19 cellular contexts compared by ENCODE assay signal in the genomic region with DNA sequence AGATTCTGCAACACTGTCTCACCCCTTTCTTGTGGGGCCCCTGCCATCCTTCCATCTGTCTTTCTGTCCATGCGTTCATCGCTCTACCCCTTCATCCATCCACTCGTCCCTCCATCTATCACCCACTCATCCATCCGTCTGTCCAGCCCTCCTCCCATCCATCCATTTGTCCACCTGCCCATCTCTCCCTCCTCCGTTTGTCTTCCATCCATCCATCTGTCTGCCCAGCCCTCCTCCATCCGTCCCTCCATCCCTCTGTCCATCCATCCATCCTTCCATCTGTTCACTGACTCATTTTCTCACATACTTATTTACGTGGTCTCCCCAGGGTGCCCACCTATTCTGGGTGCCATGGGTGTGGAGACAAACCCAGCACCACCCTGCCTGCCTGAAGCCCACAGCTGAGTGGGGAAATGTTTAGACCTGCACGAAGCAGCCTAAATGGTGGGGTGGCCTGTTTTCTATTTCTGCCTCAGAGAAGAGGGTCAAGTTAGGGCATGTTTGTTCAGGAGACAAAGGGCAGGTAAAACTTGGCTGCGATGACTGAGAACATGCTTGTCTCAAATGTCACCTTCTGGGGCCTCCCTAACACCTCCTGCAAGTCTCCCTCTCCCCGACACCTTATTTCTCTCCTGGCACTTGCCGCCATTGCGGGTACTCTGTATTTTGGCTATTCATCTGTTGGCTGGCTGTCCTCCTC. TPM values are rescaled to one million over a fixed set of nuclear protein-coding genes. Genes with fewer than 3 reads are reported as not detected.
DNase-seq lines count a peak whose midpoint lies in the region; ATAC-seq, FAIRE-seq and TF ChIP-seq lines count a peak whose summit lies in the region.
"Had no signal": no experiment of that assay in that cellular context is flagged by ENCODE, and none has a peak within 500 bp of the region (broad histone marks: within the 10 kb centered on the region; RNA-seq: fewer than 3 reads in every experiment).

No MANE protein-coding gene starts in this region.

- H3K9ac ChIP-seq in HepG2 (ENCODE audit: insufficient read depth, low read depth, low read length) (no peak overlapping the region), astrocyte (ENCODE audit: low read length) (no peak overlapping the region)
- H3K9ac ChIP-seq: BLaER1 treated with 17β-estradiol and CSF1 and Interleukin-3, amounts not matched to agents 10 nM and 100 nM had no signal

- no peak overlapping the region for H2AFZ ChIP-seq in HepG2 (ENCODE audit: low read length)
- H2AFZ ChIP-seq in astrocyte (ENCODE audit: low read depth, low read length): no peak overlapping the region

- BruUV-seq in HepG2 (replicated peaks; lab: Mats Ljungman, UMichigan): no TSS peak

- H3K4me1 ChIP-seq in HepG2 (ENCODE audit: insufficient read depth, low read length) (peaks cover 70% of the 10 kb centered on the region), right lobe of liver (peaks cover 0 to 27% (median 12%) of the 10 kb centered on the region in 4 donors), astrocyte (ENCODE audit: insufficient read depth, low read length) (no peaks in the 10 kb centered on the region), left ventricle myocardium inferior (peaks cover 18% of the 10 kb centered on the region)

- no peaks in the 10 kb centered on the region for H3K36me3 Mint-ChIP-seq in astrocyte (ENCODE audit: low read depth, unreplicated experiment)
- no peaks in the 10 kb centered on the region for H3K36me3 Mint-ChIP-seq in glutamatergic neuron (ENCODE audit: unreplicated experiment)
- no peaks in the 10 kb centered on the region for H3K36me3 Mint-ChIP-seq in T-helper 2 cell treated with Interferon-gamma antibody and Interleukin-4, amounts not matched to agents 5 μg/mL and 100 μg/mL, for 36 hours (ENCODE audit: low read depth)

- H3K4me2 ChIP-seq in HepG2 (ENCODE audit: low read depth, low read length): no peak overlapping the region
- no peak overlapping the region for H3K4me2 ChIP-seq in astrocyte (ENCODE audit: low read length)

- TF ChIP-seq POLR2A in HepG2 (IDR thresholded peaks at IDR 0.05; ENCODE audit: insufficient read depth in 1 of 2, low read depth in 2 of 2, low read length in 2 of 2) (no peak), right lobe of liver (IDR thresholded peaks at IDR 0.05) (no peak)

- POLR2A ChIA-PET in HepG2 (lab: Yijun Ruan, JAX): no interaction called here

- no peak for FAIRE-seq in HepG2 (lab: Jason Lieb, UNC)
- no peak for FAIRE-seq in astrocyte (lab: Jason Lieb, UNC)
- FAIRE-seq: A204.1, G401.6 had no signal

- H3K27ac ChIP-seq in HepG2 (ENCODE audit: extremely low read length, insufficient read depth, low read length) (no peak overlapping the region), right lobe of liver (peak overlapping the region in 1 of 3 donors; percentile 18), astrocyte (ENCODE audit: low read depth, low read length) (no peak overlapping the region), left ventricle myocardium inferior (replicated peaks) (no peak overlapping the region)
- H3K27ac ChIP-seq: BLaER1 treated with 17β-estradiol and CSF1 and Interleukin-3, amounts not matched to agents 10 nM and 100 nM had no signal

- CTCF ChIA-PET in HepG2 (lab: Yijun Ruan, JAX; ENCODE audit: low intra/inter-chr PET ratio, low total read pairs): no interaction called here

- H3K79me2 ChIP-seq in HepG2 (ENCODE audit: insufficient read depth, low read length): no peaks in the 10 kb centered on the region
- H3K79me2 ChIP-seq in astrocyte (ENCODE audit: insufficient read depth, low read length): no peaks in the 10 kb centered on the region

- WGBS in HepG2 (ENCODE audit: low lambda C conversion rate): 62% methylated on average over 12 of the region's 12 CpGs
- WGBS in right lobe of liver (ENCODE audit: insufficient coverage, low coverage, low lambda C conversion rate, missing lambda C conversion rate): 69% methylated on average over 10 of the region's 12 CpGs

- no peaks in the 10 kb centered on the region for H3K9me3 Mint-ChIP-seq in astrocyte (ENCODE audit: unreplicated experiment)
- peaks cover 6% of the 10 kb centered on the region for H3K9me3 Mint-ChIP-seq in glutamatergic neuron (ENCODE audit: unreplicated experiment)
- H3K9me3 Mint-ChIP-seq in T-helper 2 cell treated with Interferon-gamma antibody and Interleukin-4, amounts not matched to agents 5 μg/mL and 100 μg/mL, for 36 hours: no peaks in the 10 kb centered on the region
- H3K9me3 Mint-ChIP-seq: HFFc6 had no signal

- H3K4me3 Mint-ChIP-seq in astrocyte (ENCODE audit: unreplicated experiment): peak overlapping the region; percentile 23
- no peak overlapping the region for H3K4me3 Mint-ChIP-seq in glutamatergic neuron (ENCODE audit: unreplicated experiment)
- H3K4me3 Mint-ChIP-seq in T-helper 2 cell treated with Interferon-gamma antibody and Interleukin-4, amounts not matched to agents 5 μg/mL and 100 μg/mL, for 36 hours: no peak overlapping the region
- H3K4me3 Mint-ChIP-seq: HFFc6 had no signal

- H3K4me3 ChIP-seq in HepG2 (replicated peaks in 1 of 3; ENCODE audit: insufficient read depth in 1 of 3, low read depth in 2 of 3, low read length in 3 of 3) (no peak overlapping the region), right lobe of liver (no peak overlapping the region), astrocyte (ENCODE audit: insufficient read depth, low read depth, low read length) (no peak overlapping the region), left ventricle myocardium inferior (no peak overlapping the region)
- H3K4me3 ChIP-seq: BLaER1 treated with 17β-estradiol and CSF1 and Interleukin-3, amounts not matched to agents 10 nM and 100 nM had no signal

- DNase-seq in HepG2 (ENCODE audit: low spot score) (no peak), right lobe of liver (no peak), astrocyte (ENCODE audit: low read depth) (no peak), glutamatergic neuron (no peak), left ventricle myocardium inferior (no peak), pons (ENCODE audit: low spot score) (no peak)
- no peak for DNase-seq in T-helper 2 cell treated with Interferon-gamma antibody and Interleukin-4, amounts not matched to agents 5 μg/mL and 100 μg/mL, for 36 hours (ENCODE audit: low spot score)
- DNase-seq: DND-41, GOT3, HFFc6, Kasumi-1, NCI-H1105 treated with DMSO at 0.1 percent for 48 hours, NCI-H1694 treated with DMSO at 0.1 percent for 48 hours, NCI-H82 had no signal

- H3K27me3 Mint-ChIP-seq in astrocyte (ENCODE audit: low read depth, unreplicated experiment): peaks cover 33% of the 10 kb centered on the region
- peaks cover 10% of the 10 kb centered on the region for H3K27me3 Mint-ChIP-seq in glutamatergic neuron (ENCODE audit: unreplicated experiment)
- peaks cover 4% of the 10 kb centered on the region for H3K27me3 Mint-ChIP-seq in T-helper 2 cell treated with Interferon-gamma antibody and Interleukin-4, amounts not matched to agents 5 μg/mL and 100 μg/mL, for 36 hours (ENCODE audit: low read depth)

- intact Hi-C loops in HepG2 (cut with micrococcal nuclease; ENCODE audit: unreplicated experiment) (loop anchor here (5.0 kb wide), 1 partner anchor 57 kb away; the partner anchor contains the start of gene WDR25), right lobe of liver (cut with DNase I) (no loop called here), left ventricle myocardium inferior (cut with micrococcal nuclease) (no loop called here)

- TF ChIP-seq EP300 in HepG2 (IDR thresholded peaks at IDR 0.05; ENCODE audit: low read depth in 2 of 2, low read length in 2 of 2): no peak
- no peak for TF ChIP-seq EP300 in HepG2 (CRISPR knock-in tag; IDR thresholded peaks at IDR 0.05; ENCODE audit: borderline replicate concordance)

- H3K27me3 ChIP-seq in HepG2 (ENCODE audit: control insufficient read depth in 1 of 2, insufficient read depth in 2 of 2, low read length in 2 of 2): peaks cover 2 to 6% of the 10 kb centered on the region in 2 experiments; a peak in 3 of 5 replicates
- H3K27me3 ChIP-seq in right lobe of liver: no peaks in the 10 kb centered on the region
- no peaks in the 10 kb centered on the region for H3K27me3 ChIP-seq in astrocyte (ENCODE audit: insufficient read depth, low read length)
- H3K27me3 ChIP-seq in left ventricle myocardium inferior (ENCODE audit: low read depth): no peaks in the 10 kb centered on the region
- H3K27me3 ChIP-seq: BLaER1 treated with 17β-estradiol and CSF1 and Interleukin-3, amounts not matched to agents 10 nM and 100 nM had no signal

- no peaks in the 10 kb centered on the region for H3K36me3 ChIP-seq in HepG2 (replicated peaks in 1 of 2; ENCODE audit: control insufficient read depth in 1 of 2, insufficient read depth in 2 of 2, low read length in 2 of 2)
- peaks cover 0 to under 1% (median 0%) of the 10 kb centered on the region in 4 donors for H3K36me3 ChIP-seq in right lobe of liver
- no peaks in the 10 kb centered on the region for H3K36me3 ChIP-seq in astrocyte (ENCODE audit: insufficient read depth, low read length)
- no peaks in the 10 kb centered on the region for H3K36me3 ChIP-seq in left ventricle myocardium inferior
- H3K36me3 ChIP-seq: BLaER1 treated with 17β-estradiol and CSF1 and Interleukin-3, amounts not matched to agents 10 nM and 100 nM had no signal

- H3K27ac Mint-ChIP-seq in astrocyte (ENCODE audit: unreplicated experiment) (no peak overlapping the region), glutamatergic neuron (ENCODE audit: unreplicated experiment) (peak overlapping the region; percentile 57)
- no peak overlapping the region for H3K27ac Mint-ChIP-seq in T-helper 2 cell treated with Interferon-gamma antibody and Interleukin-4, amounts not matched to agents 5 μg/mL and 100 μg/mL, for 36 hours
- H3K27ac Mint-ChIP-seq: HFFc6 had no signal

- H3K4me1 Mint-ChIP-seq in astrocyte (ENCODE audit: low read depth, unreplicated experiment) (no peaks in the 10 kb centered on the region), glutamatergic neuron (ENCODE audit: low read depth, unreplicated experiment) (peaks cover 7% of the 10 kb centered on the region)
- H3K4me1 Mint-ChIP-seq in T-helper 2 cell treated with Interferon-gamma antibody and Interleukin-4, amounts not matched to agents 5 μg/mL and 100 μg/mL, for 36 hours (ENCODE audit: low read depth): peaks cover 2% of the 10 kb centered on the region

- in situ Hi-C loops in HepG2 (cut with HindIII; ENCODE audit: extremely low pct_ligation_motif_present, low pct_unique_long_range_greater_than_20kb): no loop called here

- TF ChIP-seq RAD21 in HepG2 (CRISPR knock-in tag; IDR thresholded peaks at IDR 0.05): no peak

- H4K20me1 ChIP-seq in HepG2 (ENCODE audit: insufficient read depth, low read length) (no peaks in the 10 kb centered on the region), astrocyte (ENCODE audit: insufficient read depth, low read length) (no peaks in the 10 kb centered on the region)

- TF ChIP-seq CTCF in HepG2 (CRISPR knock-in tag; IDR thresholded peaks at IDR 0.05) (no peak), right lobe of liver (IDR thresholded peaks at IDR 0.05) (no peak), astrocyte (IDR thresholded peaks at IDR 0.05; ENCODE audit: insufficient read depth, low read depth, low read length) (no peak), glutamatergic neuron (IDR thresholded peaks at IDR 0.05; ENCODE audit: partially characterized antibody, unreplicated experiment) (no peak), left ventricle myocardium inferior (IDR thresholded peaks at IDR 0.05; ENCODE audit: borderline replicate concordance) (no peak)

- ATAC-seq in HepG2 (no peak), right lobe of liver (no peak), GM18907 (IDR thresholded peaks at IDR 0.05; ENCODE audit: unreplicated experiment) (no peak)

- no peaks in the 10 kb centered on the region for H3K9me3 ChIP-seq in HepG2 (ENCODE audit: low read length)
- no peaks in the 10 kb centered on the region for H3K9me3 ChIP-seq in right lobe of liver
- H3K9me3 ChIP-seq in astrocyte (ENCODE audit: insufficient read depth, low read depth, low read length): no peaks in the 10 kb centered on the region
- no peaks in the 10 kb centered on the region for H3K9me3 ChIP-seq in left ventricle myocardium inferior (replicated peaks)
- H3K9me3 ChIP-seq: BLaER1 treated with 17β-estradiol and CSF1 and Interleukin-3, amounts not matched to agents 10 nM and 100 nM had no signal

RNA-seq across cellular contexts. Expression of gene SLC25A47, which starts 2.8 kb away (rescaled TPM):
- 0.87 and 1.0 TPM in 2 replicates for total RNA-seq in HepG2 (2016; rRNA removed; fragmentation: Illumina TruSeq; extraction: Trizol)
- total RNA-seq in HepG2 (2016; cell fraction: cytosol; rRNA removed; fragmentation: Illumina TruSeq; extraction: Trizol; ENCODE audit: low read depth): 0.71 and 1.5 TPM in 2 replicates
- 0.88 and 0.95 TPM in 2 replicates for total RNA-seq in HepG2 (2016; cell fraction: insoluble cytoplasmic fraction; rRNA removed; fragmentation: Illumina TruSeq; extraction: Trizol)
- total RNA-seq in HepG2 (2016; cell fraction: membrane; rRNA removed; fragmentation: Illumina TruSeq; extraction: Trizol): 0.53 and 1.1 TPM in 2 replicates
- total RNA-seq in HepG2 (2016; cell fraction: nucleus; rRNA removed; fragmentation: Illumina TruSeq; extraction: Trizol): 0.47 and 0.65 TPM in 2 replicates
- 1.7 and 7.6 TPM in 2 replicates for polyA plus RNA-seq in HepG2 (2011; rRNA removed)
- 3.2 and 4.5 TPM in 2 replicates for polyA plus RNA-seq in HepG2 (2011; cell fraction: cytosol; rRNA removed)
- 4.2 and 9.5 TPM in 2 replicates for polyA plus RNA-seq in HepG2 (2011; cell fraction: nucleus; rRNA removed)
- 6.6 and 11.5 TPM in 2 replicates for polyA plus RNA-seq in HepG2 (2012)
- 0.17 and 0.24 TPM in 2 replicates for polyA plus RNA-seq in HepG2 (2016; cell fraction: cytosol; fragmentation: Illumina TruSeq; extraction: Trizol; ENCODE audit: low read depth)
- 0.51 and 0.54 TPM in 2 replicates for polyA plus RNA-seq in HepG2 (2016; cell fraction: insoluble cytoplasmic fraction; fragmentation: Illumina TruSeq; extraction: Trizol; ENCODE audit: low read depth)
- 0.41 and 0.42 TPM in 2 replicates for polyA plus RNA-seq in HepG2 (2016; cell fraction: membrane; fragmentation: Illumina TruSeq; extraction: Trizol; ENCODE audit: low read depth)
- polyA plus RNA-seq in HepG2 (2016; cell fraction: nucleus; fragmentation: Illumina TruSeq; extraction: Trizol; ENCODE audit: insufficient read depth, low read depth): 0.53 and 0.61 TPM in 2 replicates
- polyA minus RNA-seq in HepG2 (2011; rRNA and poly(A)+ RNA removed; ENCODE audit: low replicate concordance): 4.3 TPM in 1 of 2 replicates, not detected in the other
- polyA minus RNA-seq in HepG2 (2011; cell fraction: cytosol; rRNA and poly(A)+ RNA removed): 2.3 and 3.1 TPM in 2 replicates
- polyA minus RNA-seq in HepG2 (2011; cell fraction: nucleus; rRNA and poly(A)+ RNA removed): 0.52 and 1.5 TPM in 2 replicates
- 100 to 1,000 TPM in 4 of 6 experiments, 10 to 100 TPM in 2; 74.8 to 378 (median 229) TPM for total RNA-seq in right lobe of liver
- not detected in 2 replicates for total RNA-seq in astrocyte
- not detected for total RNA-seq in glutamatergic neuron (ENCODE audit: unreplicated experiment)
- total RNA-seq in left ventricle myocardium inferior: not detected
- total RNA-seq: HFFc6, NCI-H460 had no signal

RNA-seq across cellular contexts. Expression of gene SLC25A29, which starts 14.1 kb away (rescaled TPM):
- 9.6 and 17.2 TPM in 2 replicates for total RNA-seq in HepG2 (2016; rRNA removed; fragmentation: Illumina TruSeq; extraction: Trizol)
- total RNA-seq in HepG2 (2016; cell fraction: cytosol; rRNA removed; fragmentation: Illumina TruSeq; extraction: Trizol; ENCODE audit: low read depth): 2.4 and 2.6 TPM in 2 replicates
- total RNA-seq in HepG2 (2016; cell fraction: insoluble cytoplasmic fraction; rRNA removed; fragmentation: Illumina TruSeq; extraction: Trizol): 9.5 and 17.7 TPM in 2 replicates
- 6.9 and 7.4 TPM in 2 replicates for total RNA-seq in HepG2 (2016; cell fraction: membrane; rRNA removed; fragmentation: Illumina TruSeq; extraction: Trizol)
- total RNA-seq in HepG2 (2016; cell fraction: nucleus; rRNA removed; fragmentation: Illumina TruSeq; extraction: Trizol): 15.9 and 18.2 TPM in 2 replicates
- polyA plus RNA-seq in HepG2 (2011; rRNA removed): 12.2 and 16.1 TPM in 2 replicates
- 6.9 and 11.5 TPM in 2 replicates for polyA plus RNA-seq in HepG2 (2011; cell fraction: cytosol; rRNA removed)
- polyA plus RNA-seq in HepG2 (2011; cell fraction: nucleus; rRNA removed): 98.4 and 122 TPM in 2 replicates
- 6.9 and 8.5 TPM in 2 replicates for polyA plus RNA-seq in HepG2 (2012)
- polyA plus RNA-seq in HepG2 (2016; cell fraction: cytosol; fragmentation: Illumina TruSeq; extraction: Trizol; ENCODE audit: low read depth): 1.4 and 1.6 TPM in 2 replicates
- polyA plus RNA-seq in HepG2 (2016; cell fraction: insoluble cytoplasmic fraction; fragmentation: Illumina TruSeq; extraction: Trizol; ENCODE audit: low read depth): 8.9 and 9.4 TPM in 2 replicates
- 3.8 and 4.2 TPM in 2 replicates for polyA plus RNA-seq in HepG2 (2016; cell fraction: membrane; fragmentation: Illumina TruSeq; extraction: Trizol; ENCODE audit: low read depth)
- polyA plus RNA-seq in HepG2 (2016; cell fraction: nucleus; fragmentation: Illumina TruSeq; extraction: Trizol; ENCODE audit: insufficient read depth, low read depth): 47.1 and 52.2 TPM in 2 replicates
- 9.4 and 18.9 TPM in 2 replicates for polyA minus RNA-seq in HepG2 (2011; rRNA and poly(A)+ RNA removed; ENCODE audit: low replicate concordance)
- polyA minus RNA-seq in HepG2 (2011; cell fraction: cytosol; rRNA and poly(A)+ RNA removed): 4.6 and 8.4 TPM in 2 replicates
- polyA minus RNA-seq in HepG2 (2011; cell fraction: nucleus; rRNA and poly(A)+ RNA removed): 9.1 and 11.2 TPM in 2 replicates
- total RNA-seq in right lobe of liver: 10 to 100 TPM; 14.1 to 30.3 (median 18.2) TPM
- 24.3 and 30.2 TPM in 2 replicates for total RNA-seq in astrocyte
- 409 TPM for total RNA-seq in glutamatergic neuron (ENCODE audit: unreplicated experiment)
- 24.5 TPM for total RNA-seq in left ventricle myocardium inferior

RNA-seq across cellular contexts. Expression of gene WDR25, which starts 56.0 kb away (rescaled TPM):
- total RNA-seq in HepG2 (2016; rRNA removed; fragmentation: Illumina TruSeq; extraction: Trizol) (4.2 and 4.6 TPM in 2 replicates), right lobe of liver (1 to 10 TPM; 3.5 to 8.2 (median 4.5) TPM), astrocyte (12.3 and 13.1 TPM in 2 replicates), glutamatergic neuron (ENCODE audit: unreplicated experiment) (9.7 TPM), left ventricle myocardium inferior (5.4 TPM)
- 4.4 and 4.8 TPM in 2 replicates for total RNA-seq in HepG2 (2016; cell fraction: cytosol; rRNA removed; fragmentation: Illumina TruSeq; extraction: Trizol; ENCODE audit: low read depth)
- total RNA-seq in HepG2 (2016; cell fraction: insoluble cytoplasmic fraction; rRNA removed; fragmentation: Illumina TruSeq; extraction: Trizol): 3.9 and 4.2 TPM in 2 replicates
- 3.5 and 3.9 TPM in 2 replicates for total RNA-seq in HepG2 (2016; cell fraction: membrane; rRNA removed; fragmentation: Illumina TruSeq; extraction: Trizol)
- 2.5 and 2.6 TPM in 2 replicates for total RNA-seq in HepG2 (2016; cell fraction: nucleus; rRNA removed; fragmentation: Illumina TruSeq; extraction: Trizol)
- 2.4 and 2.7 TPM in 2 replicates for polyA plus RNA-seq in HepG2 (2011; rRNA removed)
- polyA plus RNA-seq in HepG2 (2011; cell fraction: cytosol; rRNA removed): 1.7 and 2.6 TPM in 2 replicates
- polyA plus RNA-seq in HepG2 (2011; cell fraction: nucleus; rRNA removed): 2.3 and 2.6 TPM in 2 replicates
- 1.7 TPM in 2 replicates for polyA plus RNA-seq in HepG2 (2012)
- 1.4 and 2.7 TPM in 2 replicates for polyA plus RNA-seq in HepG2 (2016; cell fraction: cytosol; fragmentation: Illumina TruSeq; extraction: Trizol; ENCODE audit: low read depth)
- 4.5 and 5.6 TPM in 2 replicates for polyA plus RNA-seq in HepG2 (2016; cell fraction: insoluble cytoplasmic fraction; fragmentation: Illumina TruSeq; extraction: Trizol; ENCODE audit: low read depth)
- polyA plus RNA-seq in HepG2 (2016; cell fraction: membrane; fragmentation: Illumina TruSeq; extraction: Trizol; ENCODE audit: low read depth): 1.9 and 2.2 TPM in 2 replicates
- 3.1 and 4.3 TPM in 2 replicates for polyA plus RNA-seq in HepG2 (2016; cell fraction: nucleus; fragmentation: Illumina TruSeq; extraction: Trizol; ENCODE audit: insufficient read depth, low read depth)
- 6.6 and 21.3 TPM in 2 replicates for polyA minus RNA-seq in HepG2 (2011; rRNA and poly(A)+ RNA removed; ENCODE audit: low replicate concordance)
- polyA minus RNA-seq in HepG2 (2011; cell fraction: cytosol; rRNA and poly(A)+ RNA removed): 2.1 and 2.2 TPM in 2 replicates
- 3.7 and 5.2 TPM in 2 replicates for polyA minus RNA-seq in HepG2 (2011; cell fraction: nucleus; rRNA and poly(A)+ RNA removed)

Comparison
In these comparisons a context has a peak if more than half of its experiments do, and no peak if none do; other contexts are left out.
1. RNA of gene SLC25A47, which starts 2.8 kb away (total RNA-seq): 74.8 to 378 TPM in right lobe of liver; 0.47 to 1.5 TPM in HepG2, not detected in left ventricle myocardium inferior (single experiment), not detected in astrocyte and not detected in glutamatergic neuron (single experiment); every median in the first group is over 10 times any median in the second.
2. RNA of gene SLC25A29, which starts 14.1 kb away (total RNA-seq): 409 TPM in glutamatergic neuron (single experiment); 24.3 to 30.2 TPM in astrocyte, 24.5 TPM in left ventricle myocardium inferior (single experiment), 14.1 to 30.3 TPM in right lobe of liver and 2.4 to 18.2 TPM in HepG2; every median in the first group is over 10 times any median in the second.